In the genomic region with DNA sequence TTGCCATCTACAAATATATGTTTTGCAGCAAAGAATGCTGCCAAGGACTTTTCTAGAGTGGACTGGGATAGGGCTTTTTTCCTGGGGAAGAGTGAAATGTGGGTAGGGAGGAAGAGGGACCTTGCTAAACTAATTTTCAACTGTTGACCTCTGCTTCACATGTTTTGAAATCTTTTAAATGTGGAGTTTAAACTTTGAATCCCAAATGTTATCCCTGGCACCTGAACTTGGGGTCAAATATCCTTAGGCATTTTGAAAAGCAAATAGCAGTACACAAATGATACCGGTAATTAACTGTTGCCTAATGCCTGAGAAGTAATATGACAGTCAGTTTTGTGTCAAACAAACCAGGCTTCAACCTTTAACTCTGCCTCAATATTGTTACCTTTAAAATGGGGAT, we compare ENCODE assay signal across 28 cellular contexts.
"Had no signal": no experiment of that assay in that cellular context is flagged by ENCODE, and none has a peak within 500 bp of the region (broad histone marks: within the 10 kb centered on the region; RNA-seq: fewer than 3 reads in every experiment).

No MANE protein-coding gene starts in this region.

- H3K36me3 ChIP-seq: neural progenitor cell, ovary, spleen, suprapubic skin, tibial artery, transverse colon, upper lobe of right lung, uterus had no signal

- DNase-seq: natural killer cell; occipital lobe; ovary; posterior cingulate gyrus; psoas muscle; right cardiac atrium; spleen; stimulated activated CD4-positive, alpha-beta T cell treated with anti-CD3 and anti-CD28 coated beads, Interleukin-12 subunit alpha, Interleukin-12 subunit beta, amount 100 ng/mL, for 4 hours; stimulated activated CD4-positive, alpha-beta T cell treated with anti-CD3 and anti-CD28 coated beads, Interleukin-1b, Interleukin-23, amount 100 ng/mL, for 48 hours; stimulated activated CD4-positive, alpha-beta T cell treated with anti-CD3 and anti-CD28 coated beads, Interleukin-4, amount 100 ng/mL, for 1 hour; stimulated activated CD4-positive, alpha-beta T cell treated with anti-CD3 and anti-CD28 coated beads, Interleukin-4, amount 100 ng/mL, for 4 hours; stimulated activated CD8-positive, alpha-beta memory T cell treated with anti-CD3 and anti-CD28 coated beads, Interleukin-4, amount 100 ng/mL, for 48 hours; stimulated activated naive CD4-positive, alpha-beta T cell; stimulated activated naive CD8-positive, alpha-beta T cell treated with anti-CD3 and anti-CD28 coated beads, Interleukin-15, amount 100 ng/mL, for 72 hours; stimulated activated naive CD8-positive, alpha-beta T cell treated with anti-CD3 and anti-CD28 coated beads, Interleukin-15, Interleukin-2, amounts not matched to agents 100 U/mL and 50 U/mL, for 24 hours; substantia nigra; testis; tibial artery; transverse colon; upper lobe of right lung; uterus had no signal

- H3K4me2 ChIP-seq: neural progenitor cell, smooth muscle cell had no signal

- H3K9me3 ChIP-seq: ovary, suprapubic skin, testis, tibial artery, transverse colon, upper lobe of right lung, uterus had no signal

- H3K27ac ChIP-seq: neural progenitor cell, ovary, parathyroid adenoma, psoas muscle, skin epidermis, spleen, suprapubic skin, testis, tibial artery, transverse colon, upper lobe of right lung, uterus had no signal

- H3K4me1 ChIP-seq: neural progenitor cell, parathyroid adenoma, psoas muscle, spleen, suprapubic skin, testis, tibial artery, transverse colon, upper lobe of right lung, uterus had no signal

- H3K27me3 ChIP-seq: neural progenitor cell, ovary, spleen, suprapubic skin, testis, tibial artery, transverse colon, upper lobe of right lung, uterus had no signal

- ATAC-seq: natural killer cell; psoas muscle; right cardiac atrium; sciatic nerve; stimulated activated memory B cell treated with anti-CD40 and anti-IgM and Interleukin-4, amounts not matched to agents 10 μg/mL and 1 μg/mL and 100 μg/mL, for 72 hours; stimulated activated naive CD8-positive, alpha-beta T cell treated with anti-CD3 and anti-CD28 coated beads, Interleukin-15, amount 100 ng/mL, for 72 hours; stimulated activated naive CD8-positive, alpha-beta T cell treated with anti-CD3 and anti-CD28 coated beads, Interleukin-15, Interleukin-2, amounts not matched to agents 100 U/mL and 50 U/mL, for 24 hours; upper lobe of right lung had no signal

- H3K4me3 ChIP-seq: neural progenitor cell, ovary, psoas muscle, skin epidermis, smooth muscle cell, spleen, suprapubic skin, testis, tibial artery, transverse colon, upper lobe of right lung, uterus had no signal
